ENCODE assay signal across 8 cellular contexts in genomic region chr5:111227805-111228204, GRCh38. TPM values are rescaled to one million over a fixed set of nuclear protein-coding genes. Genes with fewer than 3 reads are reported as not detected.
DNase-seq lines count a peak whose midpoint lies in the region; ATAC-seq lines count a peak whose summit lies in the region.

No MANE protein-coding gene starts in this region.

- H3K4me3 Mint-ChIP-seq in activated CD8-positive, alpha-beta memory T cell treated with anti-CD3 and anti-CD28 coated beads, Interleukin-2, amount 10 ng/mL, durations not matched to agents 7 days and 5 days: peak overlapping the region; percentile 96
- peak overlapping the region; percentile 97 for H3K4me3 Mint-ChIP-seq in stimulated activated naive CD8-positive, alpha-beta T cell treated with anti-CD3 and anti-CD28 coated beads, Interleukin-15, Interleukin-2, amounts not matched to agents 100 ng/mL and 50 ng/mL, for 24 hours

- in situ Hi-C loops in SK-MEL-5 (cut with HindIII; ENCODE audit: low pct_unique_long_range_greater_than_20kb, low sequenced_read_pairs): no loop called here

- H3K36me3 Mint-ChIP-seq in activated CD8-positive, alpha-beta memory T cell treated with anti-CD3 and anti-CD28 coated beads, Interleukin-2, amount 10 ng/mL, durations not matched to agents 7 days and 5 days: peaks cover 27% of the 10 kb centered on the region
- H3K36me3 Mint-ChIP-seq in stimulated activated naive CD8-positive, alpha-beta T cell treated with anti-CD3 and anti-CD28 coated beads, Interleukin-15, Interleukin-2, amounts not matched to agents 100 ng/mL and 50 ng/mL, for 24 hours (ENCODE audit: low read depth): peaks cover 7% of the 10 kb centered on the region

- no peaks in the 10 kb centered on the region for H3K9me3 Mint-ChIP-seq in activated CD8-positive, alpha-beta memory T cell treated with anti-CD3 and anti-CD28 coated beads, Interleukin-2, amount 10 ng/mL, durations not matched to agents 7 days and 5 days (ENCODE audit: low read depth)
- H3K9me3 Mint-ChIP-seq in stimulated activated naive CD8-positive, alpha-beta T cell treated with anti-CD3 and anti-CD28 coated beads, Interleukin-15, Interleukin-2, amounts not matched to agents 100 ng/mL and 50 ng/mL, for 24 hours: no peaks in the 10 kb centered on the region

- peaks cover 66% of the 10 kb centered on the region for H3K4me1 Mint-ChIP-seq in activated CD8-positive, alpha-beta memory T cell treated with anti-CD3 and anti-CD28 coated beads, Interleukin-2, amount 10 ng/mL, durations not matched to agents 7 days and 5 days
- H3K4me1 Mint-ChIP-seq in stimulated activated naive CD8-positive, alpha-beta T cell treated with anti-CD3 and anti-CD28 coated beads, Interleukin-15, Interleukin-2, amounts not matched to agents 100 ng/mL and 50 ng/mL, for 24 hours (ENCODE audit: low read depth): peaks cover 62% of the 10 kb centered on the region

- DNase-seq in activated CD8-positive, alpha-beta memory T cell treated with anti-CD3 and anti-CD28 coated beads, Interleukin-2, amount 10 ng/mL, durations not matched to agents 7 days and 5 days: peak; percentile 68
- DNase-seq in activated CD8-positive, alpha-beta memory T cell treated with anti-CD3 and anti-CD28 coated beads, Interleukin-2, amount 50 U/mL, for 48 hours: no peak
- DNase-seq in SK-MEL-5 (ENCODE audit: low read depth, low spot score) (peak; percentile 44), dedifferentiated amniotic fluid mesenchymal stem cell (ENCODE audit: extremely low spot score) (peak; percentile 58), NCI-H128 (lab: John Stamatoyannopoulos, UW; ENCODE audit: unreplicated experiment) (no peak), dermis blood vessel endothelial cell (no peak)

- H3K27me3 Mint-ChIP-seq in activated CD8-positive, alpha-beta memory T cell treated with anti-CD3 and anti-CD28 coated beads, Interleukin-2, amount 10 ng/mL, durations not matched to agents 7 days and 5 days: no peaks in the 10 kb centered on the region
- H3K27me3 Mint-ChIP-seq in stimulated activated naive CD8-positive, alpha-beta T cell treated with anti-CD3 and anti-CD28 coated beads, Interleukin-15, Interleukin-2, amounts not matched to agents 100 ng/mL and 50 ng/mL, for 24 hours: no peaks in the 10 kb centered on the region

- CTCF ChIA-PET in activated CD8-positive, alpha-beta memory T cell treated with anti-CD3 and anti-CD28 coated beads, Interleukin-2, amount 10 ng/mL, durations not matched to agents 7 days and 5 days (lab: Charles Lee): interaction anchor here (1.0 to 6.2 kb wide), 2 partner anchors 8 to 486 kb away, joined by 3 to 65 read pairs; no protein-coding TSS in a partner anchor

- peak overlapping the region; percentile 94 for H3K27ac Mint-ChIP-seq in activated CD8-positive, alpha-beta memory T cell treated with anti-CD3 and anti-CD28 coated beads, Interleukin-2, amount 10 ng/mL, durations not matched to agents 7 days and 5 days
- peak overlapping the region; percentile 98 for H3K27ac Mint-ChIP-seq in stimulated activated naive CD8-positive, alpha-beta T cell treated with anti-CD3 and anti-CD28 coated beads, Interleukin-15, Interleukin-2, amounts not matched to agents 100 ng/mL and 50 ng/mL, for 24 hours

- ATAC-seq in activated CD8-positive, alpha-beta memory T cell treated with anti-CD3 and anti-CD28 coated beads, Interleukin-2, amount 10 ng/mL, durations not matched to agents 7 days and 5 days: no peak
- ATAC-seq in GM18511 (IDR thresholded peaks at IDR 0.05; ENCODE audit: unreplicated experiment): no peak

RNA-seq across cellular contexts. Expression of gene CAMK4, which starts 3.6 kb away (rescaled TPM):
- total RNA-seq in activated CD8-positive, alpha-beta memory T cell treated with anti-CD3 and anti-CD28 coated beads, Interleukin-2, amount 10 ng/mL, durations not matched to agents 7 days and 5 days: 10 to 100 TPM; 77.4 to 91.1 TPM
- total RNA-seq in SK-MEL-5 (2014; rRNA removed; shearing (Covaris generic)): 20.7 and 22.8 TPM in 2 replicates
- 14.5 and 16.5 TPM in 2 replicates for polyA plus RNA-seq in SK-MEL-5 (2015; cell fraction: cytosol; rRNA removed)
- 4.3 and 10.5 TPM in 2 replicates for polyA plus RNA-seq in SK-MEL-5 (2015; cell fraction: nucleus; rRNA removed)
- under 0.01 and 0.28 TPM in 2 replicates for total RNA-seq in dermis blood vessel endothelial cell

Comparison
In these comparisons a context has a peak if more than half of its experiments do, and no peak if none do; other contexts are left out.
1. DNase-seq: peak in activated CD8-positive, alpha-beta memory T cell treated with anti-CD3 and anti-CD28 coated beads, Interleukin-2, amount 10 ng/mL, durations not matched to agents 7 days and 5 days (single experiment), SK-MEL-5 (single experiment) and dedifferentiated amniotic fluid mesenchymal stem cell (single experiment); none in activated CD8-positive, alpha-beta memory T cell treated with anti-CD3 and anti-CD28 coated beads, Interleukin-2, amount 50 U/mL, for 48 hours (single experiment), NCI-H128 (single experiment) and dermis blood vessel endothelial cell (single experiment).
2. RNA of gene CAMK4, which starts 3.6 kb away (total RNA-seq): 77.4 to 91.1 TPM in activated CD8-positive, alpha-beta memory T cell treated with anti-CD3 and anti-CD28 coated beads, Interleukin-2, amount 10 ng/mL, durations not matched to agents 7 days and 5 days and 20.7 to 22.8 TPM in SK-MEL-5; under 0.01 to 0.28 TPM in dermis blood vessel endothelial cell; every median in the first group is over 10 times any median in the second.